ENCODE assay signal across 8 cellular contexts in genomic region chr1:23825762-23826522, GRCh38. TPM values are rescaled to one million over a fixed set of nuclear protein-coding genes. Genes with fewer than 3 reads are reported as not detected.
DNase-seq lines count a peak whose midpoint lies in the region; ATAC-seq, FAIRE-seq and TF ChIP-seq lines count a peak whose summit lies in the region.

No MANE protein-coding gene starts in this region.

- no peak overlapping the region for H3K18ac ChIP-seq in H1 (ENCODE audit: extremely low read depth, low read length)

- TF ChIP-seq RAD21 in H1 (IDR thresholded peaks at IDR 0.05 in 1 of 2, conservative IDR thresholded peaks at IDR 0.05 in 1 of 2; ENCODE audit: low read depth in 2 of 2, low read length in 2 of 2) = no peak

- no peaks in the 10 kb centered on the region for H3K9me3 Mint-ChIP-seq in activated naive CD4-positive, alpha-beta T cell treated with anti-CD3 and anti-CD28 coated beads for 36 hours
- H3K9me3 Mint-ChIP-seq in osteocyte (ENCODE audit: unreplicated experiment) = no peaks in the 10 kb centered on the region

- 0 out of 2 replicates have a peak, but pooled peaks cover 3% of the 10 kb centered on the region for H3K79me1 ChIP-seq in H1 (ENCODE audit: low read depth, low read length)

- no peak overlapping the region for H3K56ac ChIP-seq in H1 (replicated peaks; ENCODE audit: insufficient read length, low read depth, low read length)

- H4K20me1 ChIP-seq in H1 (replicated peaks in 1 of 2; ENCODE audit: control insufficient read depth in 1 of 2, insufficient read depth in 2 of 2, low read length in 2 of 2) = no peaks in the 10 kb centered on the region

- no peak overlapping the region for H2BK15ac ChIP-seq in H1 (ENCODE audit: low read length)

- no peak overlapping the region for H4K91ac ChIP-seq in H1 (replicated peaks; ENCODE audit: insufficient read length, low read length)

- no peak overlapping the region for H3K9ac ChIP-seq in H1 (replicated peaks in 1 of 4; ENCODE audit: extremely low read depth in 1 of 4, low read depth in 3 of 4, low read length in 3 of 4)

- H3K79me2 ChIP-seq in H1 (ENCODE audit: control insufficient read depth in 1 of 2, insufficient read depth in 2 of 2, low read length in 2 of 2) = peaks cover 0 to 3% of the 10 kb centered on the region in 2 experiments; a peak in 1 of 4 replicates

- peak overlapping the region; percentile 90 to 96 (median 94); a peak in 6 of 8 replicates for H3K4me3 ChIP-seq in H1 (ENCODE audit: extremely low read depth in 1 of 4, insufficient read depth in 2 of 4, low read depth in 3 of 4, low read length in 4 of 4)

- no peak overlapping the region for H2BK12ac ChIP-seq in H1 (ENCODE audit: low read depth, low read length)

- peaks cover 2% of the 10 kb centered on the region for H3K36me3 Mint-ChIP-seq in activated naive CD4-positive, alpha-beta T cell treated with anti-CD3 and anti-CD28 coated beads for 36 hours (ENCODE audit: low read depth)
- no peaks in the 10 kb centered on the region for H3K36me3 Mint-ChIP-seq in osteocyte (ENCODE audit: unreplicated experiment)

- H3K4me1 Mint-ChIP-seq in activated naive CD4-positive, alpha-beta T cell treated with anti-CD3 and anti-CD28 coated beads for 36 hours (ENCODE audit: low read depth) = peaks cover 15% of the 10 kb centered on the region
- H3K4me1 Mint-ChIP-seq in osteocyte (ENCODE audit: unreplicated experiment) = peaks cover 18% of the 10 kb centered on the region

- peak overlapping the region; percentile 91 for H3K4me3 Mint-ChIP-seq in activated naive CD4-positive, alpha-beta T cell treated with anti-CD3 and anti-CD28 coated beads for 36 hours
- H3K4me3 Mint-ChIP-seq in osteocyte (ENCODE audit: unreplicated experiment) = peak overlapping the region; percentile 96

- intact Hi-C loops in activated naive CD4-positive, alpha-beta T cell treated with anti-CD3 and anti-CD28 coated beads for 36 hours (cut with micrococcal nuclease) = loop anchor here (1.0 to 2.0 kb wide), 4 partner anchors 26 to 133 kb away; partner anchors contain the start of genes FUCA1, GALE, PITHD1 and PNRC2
- intact Hi-C loops in posterior vena cava (cut with DNase I) = no loop called here

- no peak for TF ChIP-seq EP300 in H1 (IDR thresholded peaks at IDR 0.05; ENCODE audit: borderline replicate concordance in 1 of 2, low read depth in 2 of 2, low read length in 2 of 2)

- no peak overlapping the region for H2BK120ac ChIP-seq in H1 (replicated peaks; ENCODE audit: low read depth, low read length)

- CTCF ChIA-PET in activated naive CD4-positive, alpha-beta T cell treated with anti-CD3 and anti-CD28 coated beads for 36 hours (lab: Charles Lee) = interaction anchor here (0.6 to 5.5 kb wide), 4 partner anchors 15 to 106 kb away, joined by 3 to 48 read pairs (median 3); partner anchors contain the start of gene FUCA1
- CTCF ChIA-PET in H1 (lab: Charles Lee; ENCODE audit: partially characterized antibody) = interaction anchor here (0.6 to 8.5 kb wide), 7 partner anchors 15 to 1784 kb away, joined by 3 to 99 read pairs (median 3); no protein-coding TSS in a partner anchor

- POLR2A ChIA-PET in H1 (lab: Charles Lee; ENCODE audit: partially characterized antibody) = interaction anchor here (0.7 to 4.2 kb wide), 11 partner anchors 10 to 85 kb away, joined by 3 to 28 read pairs (median 4); partner anchors contain the start of genes GALE and PITHD1

- no peak overlapping the region for H3K4ac ChIP-seq in H1 (replicated peaks; ENCODE audit: insufficient read length, low read depth, low read length)

- H3K14ac ChIP-seq in H1 (ENCODE audit: insufficient read length) = no peak overlapping the region

- H3K4me2 ChIP-seq in H1 (ENCODE audit: insufficient read depth in 1 of 2, low read depth in 2 of 2, low read length in 2 of 2) = peak overlapping the region in 1 of 2 experiments; percentile 88; a peak in 1 of 4 replicates

- no peaks in the 10 kb centered on the region for H3K9me3 ChIP-seq in H1 (ENCODE audit: insufficient read depth in 2 of 2, low read depth in 1 of 2, low read length in 1 of 2)

- no peak for TF ChIP-seq POLR2A in H1 (IDR thresholded peaks at IDR 0.05; ENCODE audit: control extremely low read depth in 1 of 2, low read depth in 2 of 2, low read length in 2 of 2)

- TF ChIP-seq CTCF in H1 (IDR thresholded peaks at IDR 0.05; ENCODE audit: control extremely low read depth in 1 of 3, insufficient read depth in 1 of 3, low read depth in 1 of 3, low read length in 3 of 3) (no peak), osteocyte (IDR thresholded peaks at IDR 0.05) (no peak)

- H2BK5ac ChIP-seq in H1 (ENCODE audit: low read depth, low read length) = 0 out of 2 replicates have a peak overlapping the region, but pooled peaks have one; percentile 44

- peaks cover 0 to 6% (median 1%) of the 10 kb centered on the region in 4 experiments; a peak in 2 of 7 replicates for H3K4me1 ChIP-seq in H1 (replicated peaks in 1 of 4; ENCODE audit: control insufficient read depth in 3 of 4, insufficient read depth in 4 of 4, low read length in 3 of 4)

- no peak overlapping the region for H3K27ac ChIP-seq in H1 (ENCODE audit: low read depth, low read length)

- no peak for ATAC-seq in HG02623 (IDR thresholded peaks at IDR 0.05; ENCODE audit: unreplicated experiment)

- no peaks in the 10 kb centered on the region for H3K27me3 ChIP-seq in H1 (replicated peaks in 1 of 4; ENCODE audit: control insufficient read depth in 3 of 4, extremely low read depth in 1 of 4, insufficient read depth in 3 of 4, low read length in 3 of 4)

- WGBS in H1 (ENCODE audit: extremely low coverage in 1 of 2, insufficient coverage in 1 of 2, insufficient read length in 1 of 2, insufficient replicate concordance in 2 of 2, low coverage in 1 of 2, low lambda C conversion rate in 2 of 2, missing lambda C conversion rate in 1 of 2), 2 experiments = 76% methylated on average over 21 of the region's 24 CpGs; no CpG with 5 or more reads in 1 of the 2 experiments

- H4K8ac ChIP-seq in H1 (ENCODE audit: extremely low read depth, insufficient read depth, low read length) = no peak overlapping the region

- DNase-seq in activated naive CD4-positive, alpha-beta T cell treated with anti-CD3 and anti-CD28 coated beads for 36 hours = peak; percentile 21
- no peak for DNase-seq in activated naive CD4-positive, alpha-beta T cell (lab: John Stamatoyannopoulos, UW)
- DNase-seq in NCI-H82 treated with DMSO at 0.1 percent for 48 hours (lab: John Stamatoyannopoulos, UW; ENCODE audit: unreplicated experiment) (peak; percentile 19), H1 (ENCODE audit: low read depth in 1 of 2, low spot score in 2 of 2) (no peak), osteocyte (ENCODE audit: extremely low spot score, unreplicated experiment) (no peak), posterior vena cava (ENCODE audit: low spot score) (no peak)
- DNase-seq in stimulated activated CD4-positive, alpha-beta T cell treated with anti-CD3 and anti-CD28 coated beads, Interleukin-2, amount 100 ng/mL, for 48 hours = no peak

- no peak overlapping the region for H4K5ac ChIP-seq in H1 (ENCODE audit: insufficient read length, low read depth, low read length)

- no peaks in the 10 kb centered on the region for H3K36me3 ChIP-seq in H1 (ENCODE audit: control insufficient read depth in 2 of 4, insufficient read depth in 4 of 4, low read length in 3 of 4)

- no peaks in the 10 kb centered on the region for H3K27me3 Mint-ChIP-seq in activated naive CD4-positive, alpha-beta T cell treated with anti-CD3 and anti-CD28 coated beads for 36 hours (ENCODE audit: low read depth)
- no peaks in the 10 kb centered on the region for H3K27me3 Mint-ChIP-seq in osteocyte (ENCODE audit: unreplicated experiment)

- H2AFZ ChIP-seq in H1 (ENCODE audit: low read length) = no peak overlapping the region

- no peak overlapping the region for H3K23ac ChIP-seq in H1 (ENCODE audit: insufficient read length)

- H2BK20ac ChIP-seq in H1 (ENCODE audit: low read length) = no peak overlapping the region

- peaks cover 4% of the 10 kb centered on the region for H3K23me2 ChIP-seq in H1 (ENCODE audit: low read depth, low read length)

- H3K27ac Mint-ChIP-seq in activated naive CD4-positive, alpha-beta T cell treated with anti-CD3 and anti-CD28 coated beads for 36 hours = peak overlapping the region; percentile 92
- peak overlapping the region; percentile 98 for H3K27ac Mint-ChIP-seq in osteocyte (ENCODE audit: unreplicated experiment)

- no peak for FAIRE-seq in H1 (lab: Jason Lieb, UNC)

- H2AK5ac ChIP-seq in H1 (ENCODE audit: low read depth, low read length) = no peak overlapping the region

RNA-seq across cellular contexts. Expression of gene HMGCL, which starts 0.7 kb away (rescaled TPM):
- 10 to 100 TPM; 31.5 to 34.5 TPM for total RNA-seq in activated naive CD4-positive, alpha-beta T cell treated with anti-CD3 and anti-CD28 coated beads for 36 hours
- total RNA-seq in H1 (2021; fragmentation: NEBNext Ultra II Directional; extraction: Animal tissue kit (Norgen Biotek cat#: 25700)) = 13.7 and 15.6 TPM in 2 replicates
- 19.5 and 24.3 TPM in 2 replicates for polyA plus RNA-seq in H1 (2011; rRNA removed)
- polyA plus RNA-seq in H1 (2011; cell fraction: cytosol; rRNA removed) = 29.3 TPM
- 24.5 TPM for polyA plus RNA-seq in H1 (2011; cell fraction: nucleus; rRNA removed)
- polyA plus RNA-seq in H1 (2012, experiment 1 of 2) = 13.8 to 24.3 TPM (median 19.2 TPM) in 4 replicates
- polyA plus RNA-seq in H1 (2012, experiment 2 of 2) = 14.1 TPM
- 11.2 TPM for polyA plus RNA-seq in H1 (2013, experiment 1 of 2)
- 9.9 TPM for polyA plus RNA-seq in H1 (2013, experiment 2 of 2)
- polyA minus RNA-seq in H1 (2011; rRNA and poly(A)+ RNA removed) = 15.8 and 24.2 TPM in 2 replicates
- polyA minus RNA-seq in H1 (2011; cell fraction: cytosol; rRNA and poly(A)+ RNA removed) = 10.4 TPM
- 11.8 TPM for polyA minus RNA-seq in H1 (2011; cell fraction: nucleus; rRNA and poly(A)+ RNA removed)
- total RNA-seq in osteocyte (34.1 and 37.4 TPM in 2 replicates), posterior vena cava (10 to 100 TPM; 23.1 to 27.4 TPM)

RNA-seq across cellular contexts. Expression of gene GALE, which starts 25.4 kb away (rescaled TPM):
- 10 to 100 TPM; 19.7 to 23.1 TPM for total RNA-seq in activated naive CD4-positive, alpha-beta T cell treated with anti-CD3 and anti-CD28 coated beads for 36 hours
- 26.0 and 29.9 TPM in 2 replicates for total RNA-seq in H1 (2021; fragmentation: NEBNext Ultra II Directional; extraction: Animal tissue kit (Norgen Biotek cat#: 25700))
- polyA plus RNA-seq in H1 (2011; rRNA removed) = 33.9 and 36.1 TPM in 2 replicates
- 44.1 TPM for polyA plus RNA-seq in H1 (2011; cell fraction: cytosol; rRNA removed)
- polyA plus RNA-seq in H1 (2011; cell fraction: nucleus; rRNA removed) = 49.2 TPM
- 19.7 to 30.9 TPM (median 30.0 TPM) in 4 replicates for polyA plus RNA-seq in H1 (2012, experiment 1 of 2)
- polyA plus RNA-seq in H1 (2012, experiment 2 of 2) = 31.2 TPM
- polyA plus RNA-seq in H1 (2013, experiment 1 of 2) = 34.2 TPM
- 33.2 TPM for polyA plus RNA-seq in H1 (2013, experiment 2 of 2)
- polyA minus RNA-seq in H1 (2011; rRNA and poly(A)+ RNA removed) = 12.4 and 16.0 TPM in 2 replicates
- polyA minus RNA-seq in H1 (2011; cell fraction: cytosol; rRNA and poly(A)+ RNA removed) = 6.8 TPM
- polyA minus RNA-seq in H1 (2011; cell fraction: nucleus; rRNA and poly(A)+ RNA removed) = 15.4 TPM
- total RNA-seq in osteocyte (17.5 and 20.0 TPM in 2 replicates), posterior vena cava (10 to 100 TPM; 15.2 to 18.4 TPM)

RNA-seq across cellular contexts. Expression of gene LYPLA2, which starts 35.0 kb away (rescaled TPM):
- total RNA-seq in activated naive CD4-positive, alpha-beta T cell treated with anti-CD3 and anti-CD28 coated beads for 36 hours = 10 to 100 TPM; 48.1 to 49.7 TPM
- total RNA-seq in H1 (2021; fragmentation: NEBNext Ultra II Directional; extraction: Animal tissue kit (Norgen Biotek cat#: 25700)) = 138 and 152 TPM in 2 replicates
- polyA plus RNA-seq in H1 (2011; rRNA removed) = 211 and 231 TPM in 2 replicates
- 199 TPM for polyA plus RNA-seq in H1 (2011; cell fraction: cytosol; rRNA removed)
- 248 TPM for polyA plus RNA-seq in H1 (2011; cell fraction: nucleus; rRNA removed)
- polyA plus RNA-seq in H1 (2012, experiment 1 of 2) = 137 to 167 TPM (median 164 TPM) in 4 replicates
- polyA plus RNA-seq in H1 (2012, experiment 2 of 2) = 182 TPM
- 108 TPM for polyA plus RNA-seq in H1 (2013, experiment 1 of 2)
- polyA plus RNA-seq in H1 (2013, experiment 2 of 2) = 112 TPM
- 85.0 and 94.2 TPM in 2 replicates for polyA minus RNA-seq in H1 (2011; rRNA and poly(A)+ RNA removed)
- polyA minus RNA-seq in H1 (2011; cell fraction: cytosol; rRNA and poly(A)+ RNA removed) = 102 TPM
- polyA minus RNA-seq in H1 (2011; cell fraction: nucleus; rRNA and poly(A)+ RNA removed) = 48.5 TPM
- total RNA-seq in osteocyte (39.2 and 39.9 TPM in 2 replicates), posterior vena cava (10 to 100 TPM; 21.1 to 21.8 TPM)

RNA-seq across cellular contexts. Expression of gene FUCA1, which starts 42.1 kb away (rescaled TPM):
- total RNA-seq in activated naive CD4-positive, alpha-beta T cell treated with anti-CD3 and anti-CD28 coated beads for 36 hours = 1 to 10 TPM; 4.9 to 5.2 TPM
- total RNA-seq in H1 (2021; fragmentation: NEBNext Ultra II Directional; extraction: Animal tissue kit (Norgen Biotek cat#: 25700)) = 6.4 and 7.1 TPM in 2 replicates
- polyA plus RNA-seq in H1 (2011; rRNA removed) = 4.0 and 5.9 TPM in 2 replicates
- polyA plus RNA-seq in H1 (2011; cell fraction: cytosol; rRNA removed) = 5.9 TPM
- polyA plus RNA-seq in H1 (2011; cell fraction: nucleus; rRNA removed) = 3.7 TPM
- 5.5 to 6.1 TPM (median 6.1 TPM) in 4 replicates for polyA plus RNA-seq in H1 (2012, experiment 1 of 2)
- 2.1 TPM for polyA plus RNA-seq in H1 (2012, experiment 2 of 2)
- polyA plus RNA-seq in H1 (2013, experiment 1 of 2) = 8.6 TPM
- polyA plus RNA-seq in H1 (2013, experiment 2 of 2) = 9.7 TPM
- 4.9 and 5.0 TPM in 2 replicates for polyA minus RNA-seq in H1 (2011; rRNA and poly(A)+ RNA removed)
- 2.5 TPM for polyA minus RNA-seq in H1 (2011; cell fraction: cytosol; rRNA and poly(A)+ RNA removed)
- 3.3 TPM for polyA minus RNA-seq in H1 (2011; cell fraction: nucleus; rRNA and poly(A)+ RNA removed)
- total RNA-seq in osteocyte (16.4 and 18.0 TPM in 2 replicates), posterior vena cava (10 to 100 TPM; 13.8 to 27.9 TPM)

RNA-seq across cellular contexts. Expression of gene PITHD1, which starts 47.7 kb away (rescaled TPM):
- total RNA-seq in activated naive CD4-positive, alpha-beta T cell treated with anti-CD3 and anti-CD28 coated beads for 36 hours = 10 to 100 TPM; 73.8 to 75.1 TPM
- total RNA-seq in H1 (2021; fragmentation: NEBNext Ultra II Directional; extraction: Animal tissue kit (Norgen Biotek cat#: 25700)) = 65.0 and 68.8 TPM in 2 replicates
- polyA plus RNA-seq in H1 (2011; rRNA removed) = 50.4 and 67.4 TPM in 2 replicates
- polyA plus RNA-seq in H1 (2011; cell fraction: cytosol; rRNA removed) = 74.7 TPM
- polyA plus RNA-seq in H1 (2011; cell fraction: nucleus; rRNA removed) = 24.3 TPM
- polyA plus RNA-seq in H1 (2012, experiment 1 of 2) = 58.6 to 81.9 TPM (median 63.5 TPM) in 4 replicates
- 36.7 TPM for polyA plus RNA-seq in H1 (2012, experiment 2 of 2)
- 29.8 TPM for polyA plus RNA-seq in H1 (2013, experiment 1 of 2)
- 29.8 TPM for polyA plus RNA-seq in H1 (2013, experiment 2 of 2)
- 18.5 and 21.2 TPM in 2 replicates for polyA minus RNA-seq in H1 (2011; rRNA and poly(A)+ RNA removed)
- polyA minus RNA-seq in H1 (2011; cell fraction: cytosol; rRNA and poly(A)+ RNA removed) = 20.4 TPM
- polyA minus RNA-seq in H1 (2011; cell fraction: nucleus; rRNA and poly(A)+ RNA removed) = 16.2 TPM
- total RNA-seq in osteocyte = 42.4 and 44.3 TPM in 2 replicates
- 10 to 100 TPM; 35.6 to 40.4 TPM for total RNA-seq in posterior vena cava

Comparison
In these comparisons a context has a peak if more than half of its experiments do, and no peak if none do; other contexts are left out.
1. DNase-seq: peak in activated naive CD4-positive, alpha-beta T cell treated with anti-CD3 and anti-CD28 coated beads for 36 hours (single experiment) and NCI-H82 treated with DMSO at 0.1 percent for 48 hours (single experiment); none in activated naive CD4-positive, alpha-beta T cell (0 of 4), H1 (0 of 2), osteocyte (single experiment), posterior vena cava (single experiment) and stimulated activated CD4-positive, alpha-beta T cell treated with anti-CD3 and anti-CD28 coated beads, Interleukin-2, amount 100 ng/mL, for 48 hours (0 of 2).